ENCODE assay signal across 10 cellular contexts in genomic region chrX:71067079-71067478, GRCh38. TPM values are rescaled to one million over a fixed set of nuclear protein-coding genes. Genes with fewer than 3 reads are reported as not detected.
DNase-seq lines count a peak whose midpoint lies in the region; TF ChIP-seq lines count a peak whose summit lies in the region.
"Had no signal": no experiment of that assay in that cellular context is flagged by ENCODE, and none has a peak within 500 bp of the region (broad histone marks: within the 10 kb centered on the region; RNA-seq: fewer than 3 reads in every experiment).

No MANE protein-coding gene starts in this region.

- H3K4me3 ChIP-seq in HUES64 (ENCODE audit: low read length) (peak overlapping the region; percentile 86), choroid plexus epithelial cell (ENCODE audit: low read depth, low read length) (peak overlapping the region; percentile 74), muscle layer of colon (ENCODE audit: low read depth in 1 of 2, low read length in 2 of 2) (peak overlapping the region in 1 of 2 donors; percentile 84)

- H3K27me3 ChIP-seq in HUES64 (ENCODE audit: insufficient read depth, low read length) (no peaks in the 10 kb centered on the region), muscle layer of colon (ENCODE audit: control insufficient read depth in 1 of 2, insufficient read depth in 2 of 2, low read length in 2 of 2) (no peaks in the 10 kb centered on the region)

- peaks cover 6% of the 10 kb centered on the region for H3K36me3 ChIP-seq in HUES64 (ENCODE audit: insufficient read depth, low read length)
- H3K36me3 ChIP-seq in muscle layer of colon (ENCODE audit: insufficient read depth, low read length) = no peaks in the 10 kb centered on the region

- DNase-seq in choroid plexus epithelial cell (ENCODE audit: low read depth) = no peak
- no peak for DNase-seq in G401 (ENCODE audit: low spot score)
- no peak for DNase-seq in AG08395 (ENCODE audit: low spot score)
- DNase-seq in anterior cingulate cortex (lab: John Stamatoyannopoulos, UW) = no peak
- DNase-seq in activated CD4-positive, alpha-beta T cell treated with anti-CD3 and anti-CD28 coated beads for 4 hours = no peak
- DNase-seq: NCI-H2029 treated with DMSO at 0.1 percent for 48 hours had no signal

- in situ Hi-C loops in G401 (cut with HindIII; ENCODE audit: low sequenced_read_pairs) = no loop called here

- H3K27ac ChIP-seq in 22Rv1 (peak overlapping the region; percentile 67; the same call in 1 of the 2 replicates), HUES64 (ENCODE audit: low read depth, low read length) (no peak overlapping the region), muscle layer of colon (ENCODE audit: low read depth, low read length) (peak overlapping the region; percentile 71)

- TF ChIP-seq CTCF in 22Rv1 (IDR thresholded peaks at IDR 0.05) (no peak), choroid plexus epithelial cell (conservative IDR thresholded peaks at IDR 0.05; ENCODE audit: low read depth, low read length) (no peak)

- WGBS in HUES64 = 38% methylated on average over 1 of the region's 1 CpG

- H3K4me1 ChIP-seq in HUES64 (ENCODE audit: insufficient read depth, low read length) (no peaks in the 10 kb centered on the region), muscle layer of colon (ENCODE audit: insufficient read depth, low read length) (peaks cover 6% of the 10 kb centered on the region)

- H3K9me3 ChIP-seq in HUES64 (ENCODE audit: insufficient read depth, low read depth, low read length) (no peaks in the 10 kb centered on the region), muscle layer of colon (ENCODE audit: low read length) (no peaks in the 10 kb centered on the region)

- peak overlapping the region; percentile 81; the same call in 1 of the 2 replicates for H3K9ac ChIP-seq in HUES64 (ENCODE audit: low read depth, low read length)
- H3K9ac ChIP-seq in muscle layer of colon (ENCODE audit: low read length) = peak overlapping the region; percentile 78

RNA-seq across cellular contexts. Expression of gene SNX12, which starts 1.1 kb away (rescaled TPM):
- polyA plus RNA-seq in HUES64 (2013, experiment 1 of 2) = 47.8 TPM
- 48.8 TPM for polyA plus RNA-seq in HUES64 (2013, experiment 2 of 2)
- total RNA-seq in G401 (2014; rRNA removed; shearing (Covaris generic)) = 86.3 and 127 TPM in 2 replicates

RNA-seq across cellular contexts. Expression of gene FOXO4, which starts 28.6 kb away (rescaled TPM):
- polyA plus RNA-seq in HUES64 (2013, experiment 1 of 2) = 15.8 TPM
- 11.0 TPM for polyA plus RNA-seq in HUES64 (2013, experiment 2 of 2)
- 3.4 and 3.7 TPM in 2 replicates for total RNA-seq in G401 (2014; rRNA removed; shearing (Covaris generic))

RNA-seq across cellular contexts. Expression of gene CXorf65, which starts 39.5 kb away (rescaled TPM):
- not detected for polyA plus RNA-seq in HUES64 (2013, experiment 1 of 2)
- not detected for polyA plus RNA-seq in HUES64 (2013, experiment 2 of 2)
- total RNA-seq in G401 (2014; rRNA removed; shearing (Covaris generic)) = not detected in 2 replicates
- total RNA-seq: esophagus mucosa had no signal

RNA-seq across cellular contexts. Expression of gene IL2RG, which starts 44.3 kb away (rescaled TPM):
- not detected for polyA plus RNA-seq in HUES64 (2013, experiment 1 of 2)
- 0.25 TPM for polyA plus RNA-seq in HUES64 (2013, experiment 2 of 2)
- total RNA-seq in G401 (2014; rRNA removed; shearing (Covaris generic)) = not detected in 2 replicates

RNA-seq across cellular contexts. Expression of gene MED12, which starts 51.3 kb away (rescaled TPM):
- polyA plus RNA-seq in HUES64 (2013, experiment 1 of 2) = 18.3 TPM
- 21.2 TPM for polyA plus RNA-seq in HUES64 (2013, experiment 2 of 2)
- total RNA-seq in G401 (2014; rRNA removed; shearing (Covaris generic)) = 10.8 and 17.7 TPM in 2 replicates
